Comparison of ENCODE assay signal across 36 cellular contexts in the genomic region with DNA sequence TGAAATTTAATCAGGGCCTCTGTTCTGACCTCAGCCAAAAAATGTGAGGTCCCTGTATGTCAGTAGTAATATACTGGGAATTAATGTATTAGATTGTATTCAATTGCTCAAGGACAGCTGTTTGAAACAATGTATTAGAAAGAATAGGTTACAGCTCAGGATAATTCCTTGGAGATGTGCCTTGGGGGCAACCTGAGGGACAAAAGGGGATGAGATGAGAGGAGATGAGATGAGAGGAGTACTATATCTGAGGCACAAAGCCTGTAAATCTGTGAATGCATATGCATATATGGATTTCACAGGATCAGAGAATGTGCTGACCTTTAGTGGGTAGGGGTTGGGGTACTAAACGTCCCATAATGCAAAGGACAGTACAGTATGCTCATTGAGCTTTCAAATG.
"Had no signal": no experiment of that assay in that cellular context is flagged by ENCODE, and none has a peak within 500 bp of the region (broad histone marks: within the 10 kb centered on the region; RNA-seq: fewer than 3 reads in every experiment).

No MANE protein-coding gene starts in this region.

- H3K4me3 Mint-ChIP-seq: activated B cell treated with CpG ODN at 0.5 μM for 24 hours; activated CD4-positive, alpha-beta memory T cell treated with anti-CD3 and anti-CD28 coated beads for 36 hours; activated CD4-positive, alpha-beta T cell treated with anti-CD3 and anti-CD28 coated beads for 36 hours; activated CD4-positive, alpha-beta T cell treated with anti-CD3 and anti-CD28 coated beads, Interleukin-2, amount 10 ng/mL, durations not matched to agents 24 days and 14 days; activated CD8-positive, alpha-beta memory T cell treated with anti-CD3 and anti-CD28 coated beads, Interleukin-2, amount 10 ng/mL, durations not matched to agents 7 days and 5 days; activated CD8-positive, alpha-beta T cell treated with anti-CD3 and anti-CD28 coated beads, Interleukin-2, amount 10 ng/mL, durations not matched to agents 7 days and 5 days; activated naive CD4-positive, alpha-beta T cell treated with anti-CD3 and anti-CD28 coated beads for 36 hours; activated naive CD4-positive, alpha-beta T cell treated with anti-CD3 and anti-CD28 coated beads, Interleukin-2, amount 50 U/mL, for 24 hours; activated naive CD8-positive, alpha-beta T cell treated with anti-CD3 and anti-CD28 coated beads for 36 hours; activated naive CD8-positive, alpha-beta T cell treated with anti-CD3 and anti-CD28 coated beads, Interleukin-2, amount 50 U/mL, for 24 hours; activated T-helper 1 cell treated with anti-CD3 and anti-CD28 coated beads, Interleukin-12 subunit alpha, Interleukin-12 subunit beta, Interleukin-2, Interleukin-4 antibody, amounts not matched to agents 30 ng/mL and 10 ng/mL and 1 ng/mL, durations not matched to agents 14 hours and 24 hours and 36 hours; endodermal cell; T-helper 17 cell; T-helper 2 cell treated with Interferon-gamma antibody and Interleukin-4, amounts not matched to agents 5 μg/mL and 100 μg/mL, for 36 hours had no signal

- H3K4me1 ChIP-seq: adrenal gland, body of pancreas, colonic mucosa, esophagus muscularis mucosa, gastroesophageal sphincter had no signal

- H3K36me3 ChIP-seq: adrenal gland, cardiac muscle cell, colonic mucosa, esophagus muscularis mucosa, gastroesophageal sphincter, WERI-Rb-1 had no signal

- H3K27me3 Mint-ChIP-seq: activated B cell treated with CpG ODN at 0.5 μM for 24 hours; activated CD4-positive, alpha-beta memory T cell treated with anti-CD3 and anti-CD28 coated beads for 36 hours; activated CD4-positive, alpha-beta T cell treated with anti-CD3 and anti-CD28 coated beads for 36 hours; activated CD4-positive, alpha-beta T cell treated with anti-CD3 and anti-CD28 coated beads, Interleukin-2, amount 10 ng/mL, durations not matched to agents 24 days and 14 days; activated CD8-positive, alpha-beta memory T cell treated with anti-CD3 and anti-CD28 coated beads, Interleukin-2, amount 10 ng/mL, durations not matched to agents 7 days and 5 days; activated naive CD4-positive, alpha-beta T cell treated with anti-CD3 and anti-CD28 coated beads, Interleukin-2, amount 50 U/mL, for 24 hours; activated naive CD8-positive, alpha-beta T cell treated with anti-CD3 and anti-CD28 coated beads for 36 hours; activated naive CD8-positive, alpha-beta T cell treated with anti-CD3 and anti-CD28 coated beads, Interleukin-2, amount 50 U/mL, for 24 hours; T-helper 17 cell had no signal

- ATAC-seq: activated CD4-positive, alpha-beta T cell treated with anti-CD3 and anti-CD28 coated beads for 36 hours; activated CD8-positive, alpha-beta memory T cell treated with anti-CD3 and anti-CD28 coated beads, Interleukin-2, amount 10 ng/mL, durations not matched to agents 7 days and 5 days; activated CD8-positive, alpha-beta T cell treated with anti-CD3 and anti-CD28 coated beads, Interleukin-2, amount 10 ng/mL, durations not matched to agents 7 days and 5 days; activated naive CD8-positive, alpha-beta T cell treated with anti-CD3 and anti-CD28 coated beads, Interleukin-2, amount 50 U/mL, for 24 hours; body of pancreas; gastroesophageal sphincter; T-helper 17 cell had no signal

- H3K4me3 ChIP-seq: adrenal gland, body of pancreas, cardiac muscle cell, colonic mucosa, esophagus muscularis mucosa, gastroesophageal sphincter had no signal

- H3K9me3 ChIP-seq: adrenal gland, body of pancreas, colonic mucosa, esophagus muscularis mucosa, gastroesophageal sphincter had no signal

- H3K27me3 ChIP-seq: adrenal gland, body of pancreas, cardiac muscle cell, colonic mucosa, esophagus muscularis mucosa, gastroesophageal sphincter had no signal

- H3K27ac Mint-ChIP-seq: activated B cell treated with CpG ODN at 0.5 μM for 24 hours; activated CD4-positive, alpha-beta memory T cell treated with anti-CD3 and anti-CD28 coated beads for 36 hours; activated CD4-positive, alpha-beta T cell treated with anti-CD3 and anti-CD28 coated beads for 36 hours; activated CD4-positive, alpha-beta T cell treated with anti-CD3 and anti-CD28 coated beads, Interleukin-2, amount 10 ng/mL, durations not matched to agents 24 days and 14 days; activated CD8-positive, alpha-beta memory T cell treated with anti-CD3 and anti-CD28 coated beads, Interleukin-2, amount 10 ng/mL, durations not matched to agents 7 days and 5 days; activated CD8-positive, alpha-beta T cell treated with anti-CD3 and anti-CD28 coated beads, Interleukin-2, amount 10 ng/mL, durations not matched to agents 7 days and 5 days; activated naive CD4-positive, alpha-beta T cell treated with anti-CD3 and anti-CD28 coated beads for 36 hours; activated naive CD4-positive, alpha-beta T cell treated with anti-CD3 and anti-CD28 coated beads, Interleukin-2, amount 50 U/mL, for 24 hours; activated naive CD8-positive, alpha-beta T cell treated with anti-CD3 and anti-CD28 coated beads for 36 hours; activated naive CD8-positive, alpha-beta T cell treated with anti-CD3 and anti-CD28 coated beads, Interleukin-2, amount 50 U/mL, for 24 hours; activated T-helper 1 cell treated with anti-CD3 and anti-CD28 coated beads, Interleukin-12 subunit alpha, Interleukin-12 subunit beta, Interleukin-2, Interleukin-4 antibody, amounts not matched to agents 30 ng/mL and 10 ng/mL and 1 ng/mL, durations not matched to agents 14 hours and 24 hours and 36 hours; activated T-helper 2 cell treated with anti-CD3 and anti-CD28 coated beads, Interferon-gamma antibody, Interleukin-2, Interleukin-4, amounts not matched to agents 10 μg/mL and 5 μg/mL and 100 μg/mL, durations not matched to agents 14 hours and 24 hours and 36 hours; endodermal cell; T-helper 17 cell; T-helper 2 cell treated with Interferon-gamma antibody and Interleukin-4, amounts not matched to agents 5 μg/mL and 100 μg/mL, for 36 hours had no signal

- H3K36me3 Mint-ChIP-seq: activated CD4-positive, alpha-beta memory T cell treated with anti-CD3 and anti-CD28 coated beads for 36 hours; activated CD8-positive, alpha-beta memory T cell treated with anti-CD3 and anti-CD28 coated beads, Interleukin-2, amount 10 ng/mL, durations not matched to agents 7 days and 5 days; activated naive CD4-positive, alpha-beta T cell treated with anti-CD3 and anti-CD28 coated beads, Interleukin-2, amount 50 U/mL, for 24 hours; activated naive CD8-positive, alpha-beta T cell treated with anti-CD3 and anti-CD28 coated beads for 36 hours had no signal

- DNase-seq: activated B cell treated with CpG ODN at 0.5 μM for 24 hours; activated CD4-positive, alpha-beta memory T cell treated with anti-CD3 and anti-CD28 coated beads for 36 hours; activated CD4-positive, alpha-beta T cell treated with anti-CD3 and anti-CD28 coated beads for 36 hours; activated CD4-positive, alpha-beta T cell treated with anti-CD3 and anti-CD28 coated beads, Interleukin-2, amount 10 ng/mL, durations not matched to agents 24 days and 14 days; activated CD4-positive, CD25-positive, alpha-beta regulatory T cell treated with anti-CD3 and anti-CD28 coated beads, Interleukin-2, amount 50 U/mL, for 72 hours; activated CD8-positive, alpha-beta memory T cell treated with anti-CD3 and anti-CD28 coated beads, Interleukin-2, amount 10 ng/mL, durations not matched to agents 7 days and 5 days; activated CD8-positive, alpha-beta memory T cell treated with anti-CD3 and anti-CD28 coated beads, Interleukin-2, amount 50 U/mL, for 4 hours; activated CD8-positive, alpha-beta T cell treated with anti-CD3 and anti-CD28 coated beads, Interleukin-2, amount 10 ng/mL, durations not matched to agents 7 days and 5 days; activated effector memory CD4-positive, alpha-beta T cell treated with anti-CD3 and anti-CD28 coated beads, Interleukin-2, amount 50 U/mL, for 16 hours; activated naive CD4-positive, alpha-beta T cell treated with anti-CD3 and anti-CD28 coated beads for 36 hours; activated naive CD8-positive, alpha-beta T cell treated with anti-CD3 and anti-CD28 coated beads for 36 hours; activated naive CD8-positive, alpha-beta T cell treated with anti-CD3 and anti-CD28 coated beads, Interleukin-2, amount 50 U/mL, for 24 hours; activated T-cell treated with anti-CD3 and anti-CD28 coated beads, Interleukin-2, amount 50 U/mL, for 1 hour; activated T-cell treated with anti-CD3 and anti-CD28 coated beads, Interleukin-2, amount 50 U/mL, for 48 hours; adrenal gland; amygdala; aorta; body of pancreas; central memory CD4-positive, alpha-beta T cell; cerebellar nuclear complex; colonic mucosa; effector memory CD4-positive, alpha-beta T cell; endodermal cell; erythroblast; foreskin melanocyte; hippocampal formation; T-helper 17 cell; T1000; WERI-Rb-1 had no signal

- H3K27ac ChIP-seq: adrenal gland, body of pancreas, cardiac muscle cell, colonic mucosa, esophagus muscularis mucosa, gastroesophageal sphincter, WERI-Rb-1 had no signal

- H3K9me3 Mint-ChIP-seq: activated B cell treated with CpG ODN at 0.5 μM for 24 hours; activated CD4-positive, alpha-beta memory T cell treated with anti-CD3 and anti-CD28 coated beads for 36 hours; activated CD4-positive, alpha-beta T cell treated with anti-CD3 and anti-CD28 coated beads, Interleukin-2, amount 10 ng/mL, durations not matched to agents 24 days and 14 days; activated naive CD4-positive, alpha-beta T cell treated with anti-CD3 and anti-CD28 coated beads for 36 hours; activated naive CD4-positive, alpha-beta T cell treated with anti-CD3 and anti-CD28 coated beads, Interleukin-2, amount 50 U/mL, for 24 hours; activated naive CD8-positive, alpha-beta T cell treated with anti-CD3 and anti-CD28 coated beads for 36 hours; activated naive CD8-positive, alpha-beta T cell treated with anti-CD3 and anti-CD28 coated beads, Interleukin-2, amount 50 U/mL, for 24 hours; activated T-helper 1 cell treated with anti-CD3 and anti-CD28 coated beads, Interleukin-12 subunit alpha, Interleukin-12 subunit beta, Interleukin-2, Interleukin-4 antibody, amounts not matched to agents 30 ng/mL and 10 ng/mL and 1 ng/mL, durations not matched to agents 14 hours and 24 hours and 36 hours; endodermal cell had no signal

- H3K4me1 Mint-ChIP-seq: activated B cell treated with CpG ODN at 0.5 μM for 24 hours; activated CD4-positive, alpha-beta T cell treated with anti-CD3 and anti-CD28 coated beads for 36 hours; activated CD4-positive, alpha-beta T cell treated with anti-CD3 and anti-CD28 coated beads, Interleukin-2, amount 10 ng/mL, durations not matched to agents 24 days and 14 days; activated CD8-positive, alpha-beta memory T cell treated with anti-CD3 and anti-CD28 coated beads, Interleukin-2, amount 10 ng/mL, durations not matched to agents 7 days and 5 days; activated naive CD4-positive, alpha-beta T cell treated with anti-CD3 and anti-CD28 coated beads, Interleukin-2, amount 50 U/mL, for 24 hours; activated naive CD8-positive, alpha-beta T cell treated with anti-CD3 and anti-CD28 coated beads for 36 hours; activated naive CD8-positive, alpha-beta T cell treated with anti-CD3 and anti-CD28 coated beads, Interleukin-2, amount 50 U/mL, for 24 hours; endodermal cell; T-helper 17 cell had no signal
